1 cellular context compared by ENCODE assay signal in the genomic region with DNA sequence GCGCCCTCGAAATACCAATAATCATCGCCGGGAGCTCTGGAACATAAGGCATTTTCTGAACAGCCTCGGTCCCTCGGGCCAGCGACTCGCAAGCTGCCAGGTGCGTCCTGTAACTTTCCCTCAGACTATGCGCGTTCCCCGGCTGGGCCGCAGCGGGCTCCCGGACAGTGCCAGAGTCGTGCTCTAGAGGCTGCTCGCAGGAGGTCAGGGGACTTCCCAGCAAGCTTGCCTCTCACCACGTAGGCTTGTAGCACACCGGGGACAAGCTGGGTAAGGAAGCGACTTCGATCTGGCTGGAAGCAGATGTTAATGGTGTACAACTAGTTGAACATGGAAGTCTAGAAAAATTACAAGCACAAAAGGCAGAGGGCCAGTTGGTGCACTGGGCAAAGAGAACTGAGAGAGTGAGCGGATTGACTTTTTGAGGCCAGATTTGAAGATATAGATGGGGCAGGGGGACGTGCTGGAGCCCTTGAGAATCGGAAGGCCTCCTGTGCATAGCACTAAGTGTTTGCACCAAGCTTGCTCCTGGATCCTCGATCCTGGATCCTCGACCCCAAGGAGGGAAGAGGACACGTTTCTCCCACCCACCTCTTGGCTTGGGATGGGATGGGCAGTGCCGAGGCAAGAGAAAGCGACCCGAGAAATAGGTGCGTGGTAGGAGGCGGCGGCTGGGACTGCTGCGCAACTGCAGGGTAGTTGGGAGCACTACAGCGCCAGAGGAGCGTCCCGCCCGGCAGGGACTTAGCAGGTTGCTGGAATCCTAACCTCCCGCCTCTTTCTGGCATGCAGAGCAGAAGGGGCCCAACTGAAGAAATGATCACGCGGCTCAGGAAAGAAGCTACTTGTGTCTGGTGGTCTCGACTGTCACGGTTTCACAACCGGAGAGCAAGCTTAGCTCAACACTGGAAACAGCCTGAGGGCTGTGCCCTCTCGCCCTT.
A peak's percentile ranks its signal among the peaks of the same experiment; 100 is the strongest.
TF ChIP-seq lines count a peak whose summit lies in the region.

No MANE protein-coding gene starts in this region.

TF ChIP-seq in H1, 55 proteins besides CTCF, POLR2A, EP300 and RAD21:
- TF ChIP-seq MAX (IDR thresholded peaks at IDR 0.05) = peak; percentile 57
- TF ChIP-seq E2F6 (IDR thresholded peaks at IDR 0.05) = peak; percentile 85
- no peak for TF ChIP-seq TBP (IDR thresholded peaks at IDR 0.05; ENCODE audit: low read depth, low read length)
- peak; percentile 77 for TF ChIP-seq SUZ12 (IDR thresholded peaks at IDR 0.05; ENCODE audit: low read length)
- no peak for TF ChIP-seq SP4 (IDR thresholded peaks at IDR 0.05; ENCODE audit: low read length)
- no peak for TF ChIP-seq BCL11A (IDR thresholded peaks at IDR 0.05; ENCODE audit: low read depth in 2 of 2, low read length in 2 of 2)
- peak; percentile 66 for TF ChIP-seq EZH2 (IDR thresholded peaks at IDR 0.05; ENCODE audit: low read depth, low read length, severe bottlenecking)
